ENCODE assay signal across 14 cellular contexts in the genomic region with DNA sequence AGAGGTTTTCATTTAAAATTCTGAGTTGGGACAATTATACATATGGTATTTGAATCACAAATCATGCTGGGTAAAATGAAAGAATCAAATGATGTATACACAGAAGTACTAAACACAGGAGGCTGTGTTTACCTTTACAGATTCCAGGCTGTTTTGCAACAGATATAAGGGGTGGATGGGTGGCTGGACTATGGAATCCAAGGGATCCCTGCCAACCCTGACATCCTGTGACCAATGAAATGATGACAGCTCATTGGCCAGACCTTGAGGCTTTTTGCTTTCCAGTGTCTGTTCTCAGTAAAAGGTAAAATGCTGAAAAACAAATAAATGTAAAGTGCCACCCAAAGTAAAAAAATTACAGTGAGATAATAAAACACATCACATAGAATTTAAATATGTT. TPM values are rescaled to one million over a fixed set of nuclear protein-coding genes. Genes with fewer than 3 reads are reported as not detected.
DNase-seq lines count a peak whose midpoint lies in the region; ATAC-seq and TF ChIP-seq lines count a peak whose summit lies in the region.
"Had no signal": no experiment of that assay in that cellular context is flagged by ENCODE, and none has a peak within 500 bp of the region (broad histone marks: within the 10 kb centered on the region; RNA-seq: fewer than 3 reads in every experiment).

No MANE protein-coding gene starts in this region.

- no peaks in the 10 kb centered on the region for H3K9me3 Mint-ChIP-seq in activated T-helper 17 cell treated with anti-CD3 and anti-CD28 coated beads, Interleukin-2, amount 50 U/mL, for 72 hours
- no peaks in the 10 kb centered on the region for H3K9me3 Mint-ChIP-seq in immature natural killer cell
- peaks cover 0 to 7% (median under 1%) of the 10 kb centered on the region in 8 donors for H3K9me3 Mint-ChIP-seq in CD4-positive, alpha-beta memory T cell
- H3K9me3 Mint-ChIP-seq: activated CD4-positive, alpha-beta T cell treated with anti-CD3 and anti-CD28 coated beads, Interleukin-2, amount 10 ng/mL, durations not matched to agents 7 days and 5 days had no signal

- POLR2A ChIA-PET in CD4-positive, alpha-beta memory T cell (lab: Charles Lee; ENCODE audit: partially characterized antibody): no interaction called here

- no peaks in the 10 kb centered on the region for H3K4me1 Mint-ChIP-seq in activated T-helper 17 cell treated with anti-CD3 and anti-CD28 coated beads, Interleukin-2, amount 50 U/mL, for 72 hours
- peaks cover 9 to 37% of the 10 kb centered on the region in 2 donors for H3K4me1 Mint-ChIP-seq in immature natural killer cell
- H3K4me1 Mint-ChIP-seq in CD4-positive, alpha-beta memory T cell: no peaks in the 10 kb centered on the region
- H3K4me1 Mint-ChIP-seq: activated CD4-positive, alpha-beta T cell treated with anti-CD3 and anti-CD28 coated beads, Interleukin-2, amount 10 ng/mL, durations not matched to agents 7 days and 5 days had no signal

- H3K9me2 ChIP-seq in Karpas-422 (replicated peaks; ENCODE audit: insufficient read depth, low read length): no peaks in the 10 kb centered on the region

- H3K27me3 ChIP-seq in Karpas-422 (ENCODE audit: low read length) (no peaks in the 10 kb centered on the region), liver (ENCODE audit: control insufficient read depth in 4 of 4, insufficient read depth in 4 of 4, low read length in 3 of 4) (peaks cover 0 to 4% (median 0%) of the 10 kb centered on the region in 4 donors)
- H3K27me3 ChIP-seq in CD4-positive, alpha-beta memory T cell (ENCODE audit: insufficient read depth, low read length): no peaks in the 10 kb centered on the region
- H3K27me3 ChIP-seq: upper lobe of left lung had no signal

- no peak for ATAC-seq in activated T-helper 17 cell treated with anti-CD3 and anti-CD28 coated beads, Interleukin-2, amount 50 U/mL, for 72 hours (replicated peaks)
- no peak for ATAC-seq in GM19463 (IDR thresholded peaks at IDR 0.05; ENCODE audit: unreplicated experiment)

- no peak overlapping the region for H3K4me3 ChIP-seq in Karpas-422 (ENCODE audit: low read length)
- H3K4me3 ChIP-seq in choroid plexus epithelial cell (ENCODE audit: low read depth, low read length): no peak overlapping the region
- H3K4me3 ChIP-seq in liver (ENCODE audit: low read depth in 1 of 3, low read length in 3 of 3): no peak overlapping the region
- H3K4me3 ChIP-seq in CD4-positive, alpha-beta memory T cell (ENCODE audit: low read length in 2 of 2): no peak overlapping the region
- H3K4me3 ChIP-seq: SK-N-MC, upper lobe of left lung had no signal

- H3K4me2 ChIP-seq in Karpas-422 (ENCODE audit: low read depth, low read length, poor library complexity, severe bottlenecking): no peak overlapping the region

- H2AFZ ChIP-seq in Karpas-422 (ENCODE audit: low read length): no peak overlapping the region

- no peak overlapping the region for H3K9ac ChIP-seq in Karpas-422 (ENCODE audit: low read length)
- no peak overlapping the region for H3K9ac ChIP-seq in liver (ENCODE audit: low read depth in 1 of 2, low read length in 2 of 2)

- H3K36me3 ChIP-seq in Karpas-422 (ENCODE audit: insufficient read depth, low read length) (peaks cover 77% of the 10 kb centered on the region), liver (ENCODE audit: control insufficient read depth in 4 of 4, insufficient read depth in 3 of 4, low read depth in 1 of 4, low read length in 3 of 4) (no peaks in the 10 kb centered on the region)
- H3K36me3 ChIP-seq in CD4-positive, alpha-beta memory T cell (ENCODE audit: insufficient read depth, low read length): no peaks in the 10 kb centered on the region
- H3K36me3 ChIP-seq: upper lobe of left lung had no signal

- H3K79me2 ChIP-seq in Karpas-422 (ENCODE audit: low read length): peaks cover 96% of the 10 kb centered on the region

- no peak overlapping the region for H3K4me3 Mint-ChIP-seq in activated T-helper 17 cell treated with anti-CD3 and anti-CD28 coated beads, Interleukin-2, amount 50 U/mL, for 72 hours
- no peak overlapping the region for H3K4me3 Mint-ChIP-seq in immature natural killer cell
- no peak overlapping the region for H3K4me3 Mint-ChIP-seq in CD4-positive, alpha-beta memory T cell
- H3K4me3 Mint-ChIP-seq: activated CD4-positive, alpha-beta T cell treated with anti-CD3 and anti-CD28 coated beads, Interleukin-2, amount 10 ng/mL, durations not matched to agents 7 days and 5 days had no signal

- H3K27ac Mint-ChIP-seq in activated T-helper 17 cell treated with anti-CD3 and anti-CD28 coated beads, Interleukin-2, amount 50 U/mL, for 72 hours: no peak overlapping the region
- no peak overlapping the region for H3K27ac Mint-ChIP-seq in immature natural killer cell
- H3K27ac Mint-ChIP-seq in CD4-positive, alpha-beta memory T cell: no peak overlapping the region
- H3K27ac Mint-ChIP-seq: activated CD4-positive, alpha-beta T cell treated with anti-CD3 and anti-CD28 coated beads, Interleukin-2, amount 10 ng/mL, durations not matched to agents 7 days and 5 days had no signal

- TF ChIP-seq CTCF in choroid plexus epithelial cell (conservative IDR thresholded peaks at IDR 0.05; ENCODE audit: low read depth, low read length): no peak
- TF ChIP-seq CTCF in liver (IDR thresholded peaks at IDR 0.05; ENCODE audit: low read depth, low read length, missing input control): no peak

- H3K27ac ChIP-seq in Karpas-422 (ENCODE audit: low read length): peak overlapping the region; percentile 43; the same call in 1 of the 2 replicates
- no peak overlapping the region for H3K27ac ChIP-seq in liver (ENCODE audit: low read depth in 1 of 2, low read length in 2 of 2)
- no peak overlapping the region for H3K27ac ChIP-seq in CD4-positive, alpha-beta memory T cell (ENCODE audit: low read depth, low read length)
- H3K27ac ChIP-seq: SK-N-MC, upper lobe of left lung had no signal

- intact Hi-C loops in CD4-positive, alpha-beta memory T cell (cut with micrococcal nuclease): no loop called here

- H3K4me1 ChIP-seq in Karpas-422 (ENCODE audit: low read length): peaks cover 15% of the 10 kb centered on the region
- no peaks in the 10 kb centered on the region for H3K4me1 ChIP-seq in liver (ENCODE audit: control insufficient read depth in 4 of 4, insufficient read depth in 4 of 4, low read length in 3 of 4)
- H3K4me1 ChIP-seq in CD4-positive, alpha-beta memory T cell (ENCODE audit: insufficient read depth, low read length): no peaks in the 10 kb centered on the region
- H3K4me1 ChIP-seq: upper lobe of left lung had no signal

- H3K36me3 Mint-ChIP-seq in activated T-helper 17 cell treated with anti-CD3 and anti-CD28 coated beads, Interleukin-2, amount 50 U/mL, for 72 hours (ENCODE audit: low read depth): no peaks in the 10 kb centered on the region
- peaks cover 21 to 35% (median 23%) of the 10 kb centered on the region in 3 donors for H3K36me3 Mint-ChIP-seq in immature natural killer cell
- H3K36me3 Mint-ChIP-seq in CD4-positive, alpha-beta memory T cell: no peaks in the 10 kb centered on the region

- H4K20me1 ChIP-seq in Karpas-422 (ENCODE audit: insufficient read depth, low read depth, low read length): no peaks in the 10 kb centered on the region

- TF ChIP-seq RAD21 in liver (IDR thresholded peaks at IDR 0.05): no peak

- H3K27me3 Mint-ChIP-seq in activated T-helper 17 cell treated with anti-CD3 and anti-CD28 coated beads, Interleukin-2, amount 50 U/mL, for 72 hours: no peaks in the 10 kb centered on the region
- peaks cover 0 to 2% (median 0%) of the 10 kb centered on the region in 3 donors for H3K27me3 Mint-ChIP-seq in immature natural killer cell (ENCODE audit: low read depth in 3 of 3)
- H3K27me3 Mint-ChIP-seq in CD4-positive, alpha-beta memory T cell: no peaks in the 10 kb centered on the region
- H3K27me3 Mint-ChIP-seq: activated CD4-positive, alpha-beta T cell treated with anti-CD3 and anti-CD28 coated beads, Interleukin-2, amount 10 ng/mL, durations not matched to agents 7 days and 5 days had no signal

- H3K9me3 ChIP-seq in Karpas-422 (ENCODE audit: low read length) (no peaks in the 10 kb centered on the region), liver (ENCODE audit: control insufficient read depth in 4 of 4, low read length in 3 of 4) (no peaks in the 10 kb centered on the region)
- no peaks in the 10 kb centered on the region for H3K9me3 ChIP-seq in CD4-positive, alpha-beta memory T cell (ENCODE audit: control insufficient read depth in 1 of 2, low read length in 2 of 2)

- peak; percentile 56 for DNase-seq in AG20443 (ENCODE audit: low spot score)
- DNase-seq in Karpas-422: no peak
- DNase-seq in choroid plexus epithelial cell (ENCODE audit: low read depth): peak; percentile 97
- no peak for DNase-seq in immature natural killer cell
- DNase-seq in CD4-positive, alpha-beta memory T cell: no peak
- DNase-seq: activated CD4-positive, alpha-beta T cell treated with anti-CD3 and anti-CD28 coated beads, Interleukin-2, amount 10 ng/mL, durations not matched to agents 7 days and 5 days; activated naive CD4-positive, alpha-beta T cell treated with Interleukin-2 at 50 U/mL for 16 hours; NCI-H2227 treated with DMSO at 0.1 percent for 48 hours; upper lobe of left lung had no signal

- CTCF ChIA-PET in CD4-positive, alpha-beta memory T cell (lab: Charles Lee; ENCODE audit: partially characterized antibody): no interaction called here

TF ChIP-seq in liver, 16 proteins besides CTCF, POLR2A, EP300 and RAD21 (continues in another document):
- TF ChIP-seq, protein P1, sequence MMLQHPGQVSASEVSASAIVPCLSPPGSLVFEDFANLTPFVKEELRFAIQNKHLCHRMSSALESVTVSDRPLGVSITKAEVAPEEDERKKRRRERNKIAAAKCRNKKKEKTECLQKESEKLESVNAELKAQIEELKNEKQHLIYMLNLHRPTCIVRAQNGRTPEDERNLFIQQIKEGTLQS (IDR thresholded peaks at IDR 0.05): no peak
- TF ChIP-seq RXRA (IDR thresholded peaks at IDR 0.05) (no peak), NR2F2 (IDR thresholded peaks at IDR 0.05) (peak; percentile 4), JUND (IDR thresholded peaks at IDR 0.05) (no peak), SP1 (IDR thresholded peaks at IDR 0.05) (peak; percentile 37), GABPA (IDR thresholded peaks at IDR 0.05 in 1 of 2, conservative IDR thresholded peaks at IDR 0.05 in 1 of 2) (no peak), FOXA2 (IDR thresholded peaks at IDR 0.05) (peak; percentile 33)

RNA-seq across cellular contexts. Expression of a gene that starts 3.3 kb away (rescaled TPM):
- not detected in 2 replicates for total RNA-seq in Karpas-422 (2014; rRNA removed; shearing (Covaris generic); ENCODE audit: low replicate concordance)
- not detected for total RNA-seq in liver
- polyA plus RNA-seq in liver (under 1 TPM in 1 of 2 donors, not detected in 1; 0.07 TPM), immature natural killer cell (under 1 TPM in 2 of 3 donors, not detected in 1; 0.11 to 0.17 TPM)
- not detected for total RNA-seq in activated T-helper 17 cell treated with anti-CD3 and anti-CD28 coated beads, Interleukin-2, amount 50 U/mL, for 72 hours
- not detected for total RNA-seq in CD4-positive, alpha-beta memory T cell
- polyA plus RNA-seq in CD4-positive, alpha-beta memory T cell: not detected
- total RNA-seq: activated CD4-positive, alpha-beta T cell treated with anti-CD3 and anti-CD28 coated beads, Interleukin-2, amount 10 ng/mL, durations not matched to agents 7 days and 5 days; posterior vena cava; upper lobe of left lung had no signal

Comparison
In these comparisons a context has a peak if more than half of its experiments do, and no peak if none do; other contexts are left out.
1. DNase-seq: peak in AG20443 (single experiment) and choroid plexus epithelial cell (single experiment); none in Karpas-422 (single experiment), immature natural killer cell (0 of 3) and CD4-positive, alpha-beta memory T cell (0 of 5).